Comparison of ENCODE assay signal across 8 cellular contexts in the genomic region with DNA sequence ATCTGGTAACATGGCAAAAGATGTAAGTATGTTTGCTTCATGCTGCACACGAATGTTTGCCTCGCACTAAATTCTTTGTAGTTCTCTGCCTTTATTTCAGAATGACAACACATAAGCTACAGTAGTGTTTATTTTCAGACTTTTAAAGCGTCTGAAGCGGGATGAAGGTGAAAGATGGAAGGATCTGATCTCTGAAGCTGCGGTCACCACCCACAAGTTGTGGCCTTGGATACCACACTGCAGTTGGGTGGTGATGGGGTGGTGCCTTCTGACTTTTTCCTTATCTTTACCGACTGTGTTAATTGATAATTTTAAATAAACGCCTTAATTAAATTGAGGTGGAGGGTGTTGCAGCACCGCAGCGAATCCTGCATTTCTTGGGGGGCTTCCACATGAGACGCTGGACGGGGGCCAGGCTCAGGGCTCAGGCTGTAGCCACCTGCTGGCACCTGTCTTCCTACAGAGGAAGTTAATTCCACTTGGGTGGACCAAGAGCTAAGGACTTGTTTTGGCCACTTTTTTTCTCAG. TPM values are rescaled to one million over a fixed set of nuclear protein-coding genes. Genes with fewer than 3 reads are reported as not detected.
DNase-seq lines count a peak whose midpoint lies in the region; ATAC-seq and TF ChIP-seq lines count a peak whose summit lies in the region.

No MANE protein-coding gene starts in this region.

- H3K9me3 Mint-ChIP-seq in progenitor cell of endocrine pancreas (ENCODE audit: low read depth): no peaks in the 10 kb centered on the region

- no peaks in the 10 kb centered on the region for H3K9me3 ChIP-seq in SJCRH30 (replicated peaks)

- peak overlapping the region; percentile 80 for H3K27ac Mint-ChIP-seq in progenitor cell of endocrine pancreas

- H3K27me3 ChIP-seq in SJCRH30: no peaks in the 10 kb centered on the region

- H3K36me3 Mint-ChIP-seq in progenitor cell of endocrine pancreas (ENCODE audit: insufficient read depth): peaks cover 2% of the 10 kb centered on the region

- TF ChIP-seq CTCF in GM13976 (IDR thresholded peaks at IDR 0.05; ENCODE audit: borderline replicate concordance, control extremely low read depth, extremely low read depth, insufficient read depth, missing control alignments) (no peak), epithelial cell of proximal tubule (conservative IDR thresholded peaks at IDR 0.05; ENCODE audit: low read depth, low read length) (no peak), progenitor cell of endocrine pancreas (IDR thresholded peaks at IDR 0.05; ENCODE audit: unreplicated experiment) (no peak), GM13977 (IDR thresholded peaks at IDR 0.05; ENCODE audit: extremely low read depth, insufficient read depth, missing control alignments) (no peak)

- ATAC-seq in GM21576 (IDR thresholded peaks at IDR 0.05; ENCODE audit: unreplicated experiment) (no peak), HG03439 (IDR thresholded peaks at IDR 0.05; ENCODE audit: unreplicated experiment) (no peak)

- H3K4me3 Mint-ChIP-seq in progenitor cell of endocrine pancreas (ENCODE audit: low read depth): peak overlapping the region; percentile 76

- H3K4me3 ChIP-seq in SJCRH30 (peak overlapping the region; percentile 90), epithelial cell of proximal tubule (ENCODE audit: low read depth, low read length) (peak overlapping the region; percentile 68)

- in situ Hi-C loops in GM13976 (cut with MboI; ENCODE audit: low sequenced_read_pairs, unreplicated experiment): no loop called here
- in situ Hi-C loops in GM13977 (cut with MboI; ENCODE audit: low pct_unique_long_range_greater_than_20kb, low sequenced_read_pairs, unreplicated experiment): no loop called here

- H3K4me1 ChIP-seq in SJCRH30: no peaks in the 10 kb centered on the region; the same call in 1 of the 2 replicates

- H3K27ac ChIP-seq in SJCRH30: no peak overlapping the region

- peaks cover 10% of the 10 kb centered on the region for H3K4me1 Mint-ChIP-seq in progenitor cell of endocrine pancreas (ENCODE audit: low read depth)

- H3K36me3 ChIP-seq in SJCRH30: peaks cover 19% of the 10 kb centered on the region

- no peaks in the 10 kb centered on the region for H3K27me3 Mint-ChIP-seq in progenitor cell of endocrine pancreas

- DNase-seq in GM13976 (ENCODE audit: low spot score): peak; percentile 16
- DNase-seq in SJCRH30: no peak
- no peak for DNase-seq in epithelial cell of proximal tubule (ENCODE audit: low read depth)
- DNase-seq in progenitor cell of endocrine pancreas (ENCODE audit: low spot score, unreplicated experiment): no peak
- DNase-seq in NCI-H187 treated with DMSO at 0.1 percent for 48 hours (lab: John Stamatoyannopoulos, UW): no peak
- no peak for DNase-seq in GM13977 (ENCODE audit: low spot score)

RNA-seq across cellular contexts. Expression of gene TFDP1, which starts 1.3 kb away (rescaled TPM):
- total RNA-seq in SJCRH30 (2014; rRNA removed; shearing (Covaris generic)): 113 and 127 TPM in 2 replicates
- 105 and 111 TPM in 2 replicates for total RNA-seq in epithelial cell of proximal tubule
- total RNA-seq in progenitor cell of endocrine pancreas: 58.2 and 63.9 TPM in 2 replicates
